ENCODE assay signal across 1 cellular context in genomic region chr7:42495251-42495650, GRCh38.
TF ChIP-seq lines count a peak whose summit lies in the region.

No MANE protein-coding gene starts in this region.

TF ChIP-seq in GM23338, 12 proteins besides CTCF, POLR2A, EP300 and RAD21 (continued from another document):
- TF ChIP-seq ZNF462 (CRISPR knock-in tag; IDR thresholded peaks at IDR 0.05) (no peak), EZH2phosphoT487 (IDR thresholded peaks at IDR 0.05; ENCODE audit: unreplicated experiment) (no peak)
TF ChIP-seq in GM23338: peak in this region for 0.
